11 cellular contexts compared by ENCODE assay signal in genomic region chr3:123225557-123225956, GRCh38.
"Had no signal": no experiment of that assay in that cellular context is flagged by ENCODE, and none has a peak within 500 bp of the region (broad histone marks: within the 10 kb centered on the region; RNA-seq: fewer than 3 reads in every experiment).

No MANE protein-coding gene starts in this region.

- FAIRE-seq: H1, H54 had no signal

- ATAC-seq: GM23338, HCT116 had no signal

- H3K4me1 ChIP-seq: HAP-1 had no signal

- DNase-seq: GM23248, GOT3, H7, H9, HCEC 1CT, HFFc6 had no signal

- H3K27ac ChIP-seq: GM23248 had no signal

- H3K4me3 ChIP-seq: GM23248, GM23338, HAP-1 had no signal

- H3K27ac Mint-ChIP-seq: GM23338, H9, HFFc6 had no signal

- H3K4me1 Mint-ChIP-seq: GM23338, H9 had no signal

- H2AFZ ChIP-seq: GM23248, GM23338 had no signal

- H3K4me3 Mint-ChIP-seq: GM23338, H9, HFFc6 had no signal

- H3K4me2 ChIP-seq: GM23338 had no signal

- H3K9ac ChIP-seq: GM23248 had no signal
